11 cellular contexts compared by ENCODE assay signal in genomic region chr2:104033399-104033798, GRCh38.
DNase-seq lines count a peak whose midpoint lies in the region; ATAC-seq and TF ChIP-seq lines count a peak whose summit lies in the region.
"Had no signal": no experiment of that assay in that cellular context is flagged by ENCODE, and none has a peak within 500 bp of the region (broad histone marks: within the 10 kb centered on the region; RNA-seq: fewer than 3 reads in every experiment).

No MANE protein-coding gene starts in this region.

- BruUV-seq in Panc1 (replicated peaks; lab: Mats Ljungman, UMichigan) = no TSS peak

- POLR2A ChIA-PET in Panc1 (lab: Charles Lee) = no interaction called here

- peak; percentile 49 for DNase-seq in Ammon's horn (ENCODE audit: low spot score)
- no peak for DNase-seq in GM13976 (ENCODE audit: low spot score)
- peak; percentile 12 for DNase-seq in Panc1 (ENCODE audit: low read depth, low spot score)
- peak; percentile 32 for DNase-seq in kidney glomerular epithelial cell (lab: John Stamatoyannopoulos, UW)
- no peak for DNase-seq in SK-N-DZ (ENCODE audit: low spot score)
- DNase-seq in NCI-H2029 treated with DMSO at 0.1 percent for 48 hours (lab: John Stamatoyannopoulos, UW) = no peak
- no peak for DNase-seq in SW 1271 (lab: John Stamatoyannopoulos, UW)
- DNase-seq: amniotic stem cell, NCI-H187, nucleus accumbens had no signal

- in situ Hi-C loops in GM13976 (cut with MboI; ENCODE audit: low sequenced_read_pairs, unreplicated experiment) = no loop called here
- in situ Hi-C loops in Panc1 (cut with HindIII; ENCODE audit: low pct_unique_long_range_greater_than_20kb, low sequenced_read_pairs) = no loop called here

- CTCF ChIA-PET in Panc1 (lab: Charles Lee) = no interaction called here

- no peaks in the 10 kb centered on the region for H3K4me1 ChIP-seq in Panc1 (ENCODE audit: control insufficient read depth, insufficient read depth, low read length)

- no peak overlapping the region for H3K4me3 ChIP-seq in Panc1 (ENCODE audit: low read depth in 2 of 2, low read length in 2 of 2)

- H3K27me3 ChIP-seq in Panc1 (ENCODE audit: control insufficient read depth, insufficient read depth, low read length) = no peaks in the 10 kb centered on the region

- no peak overlapping the region for H3K27ac ChIP-seq in Panc1 (ENCODE audit: low read length)

- TF ChIP-seq CTCF in GM13976 (IDR thresholded peaks at IDR 0.05; ENCODE audit: borderline replicate concordance, control extremely low read depth, extremely low read depth, insufficient read depth, missing control alignments) = peak; percentile 16
- peak; percentile 53; the same call in 1 of the 2 replicates for TF ChIP-seq CTCF in Panc1 (IDR thresholded peaks at IDR 0.05)

- ATAC-seq in Panc1 = no peak
- no peak for ATAC-seq in GM21619 (IDR thresholded peaks at IDR 0.05; ENCODE audit: unreplicated experiment)

- H3K36me3 ChIP-seq in Panc1 (ENCODE audit: control insufficient read depth, insufficient read depth, low read length) = no peaks in the 10 kb centered on the region

- H3K9me3 ChIP-seq in Panc1 (ENCODE audit: control insufficient read depth, insufficient read depth, low read depth, low read length) = no peaks in the 10 kb centered on the region

- intact Hi-C loops in Panc1 (cut with micrococcal nuclease; ENCODE audit: unreplicated experiment) = loop anchor here (10.0 kb wide), 1 partner anchor 351 kb away; no protein-coding TSS in a partner anchor

Comparison
In these comparisons a context has a peak if more than half of its experiments do, and no peak if none do; other contexts are left out.
1. DNase-seq: peak in Ammon's horn (single experiment), Panc1 (single experiment) and kidney glomerular epithelial cell (single experiment); none in GM13976 (single experiment), SK-N-DZ (single experiment), NCI-H2029 treated with DMSO at 0.1 percent for 48 hours (single experiment) and SW 1271 (0 of 2).